Comparison of ENCODE assay signal across 13 cellular contexts in the genomic region with DNA sequence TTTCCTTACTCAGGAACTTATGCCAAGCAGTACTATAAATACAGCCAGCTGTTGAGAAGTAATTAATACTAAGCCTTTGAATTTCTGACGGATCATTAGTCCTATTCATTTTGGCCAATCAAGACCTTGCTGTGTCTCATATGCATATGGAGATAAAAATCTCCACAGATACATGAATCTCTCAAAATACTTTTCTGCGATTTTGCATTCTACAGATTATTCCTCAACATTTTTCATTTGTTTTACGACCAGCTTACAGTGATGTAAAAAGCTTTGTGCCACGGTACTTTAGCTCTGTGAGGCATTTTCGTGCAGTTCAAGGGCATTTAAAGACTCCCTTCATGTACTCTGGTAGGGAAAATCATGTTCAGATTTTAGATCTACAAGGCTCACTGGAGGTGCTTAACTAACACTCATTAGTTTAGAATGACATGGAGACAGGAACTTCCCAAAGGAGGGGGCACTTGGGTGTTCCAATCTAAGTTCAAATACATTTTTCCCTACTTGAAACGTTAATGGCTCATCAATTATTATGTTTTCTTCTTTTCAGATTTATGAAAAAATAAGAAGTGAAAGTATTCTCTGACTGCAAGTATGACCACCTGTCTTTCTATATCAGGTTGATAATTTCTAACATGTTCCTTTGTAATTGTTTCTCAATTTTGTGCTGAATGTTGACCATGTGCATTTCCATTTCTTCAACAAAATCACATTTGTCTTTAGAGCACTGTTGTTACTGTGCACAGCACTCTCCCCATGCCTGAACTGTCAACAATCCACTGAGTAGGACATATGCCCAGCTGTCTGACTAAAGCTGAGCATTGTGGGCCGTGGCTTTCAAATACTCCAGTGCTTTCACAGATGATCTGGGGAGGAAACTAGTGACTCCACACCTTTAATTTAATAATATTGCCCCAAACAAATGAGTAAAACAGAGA. TPM values are rescaled to one million over a fixed set of nuclear protein-coding genes. Genes with fewer than 3 reads are reported as not detected.
DNase-seq lines count a peak whose midpoint lies in the region; ATAC-seq lines count a peak whose summit lies in the region.
"Had no signal": no experiment of that assay in that cellular context is flagged by ENCODE, and none has a peak within 500 bp of the region (broad histone marks: within the 10 kb centered on the region; RNA-seq: fewer than 3 reads in every experiment).

No MANE protein-coding gene starts in this region.

- DNase-seq in Ammon's horn (ENCODE audit: low spot score) (peak; percentile 88), NCI-H69 (lab: John Stamatoyannopoulos, UW) (peak; percentile 13), NCI-H748 treated with DMSO at 0.1 percent for 48 hours (lab: John Stamatoyannopoulos, UW) (no peak), iPS-NIHi7 (ENCODE audit: extremely low spot score) (no peak), left lobe of liver (ENCODE audit: low spot score) (no peak)
- DNase-seq in stimulated activated CD4-positive, alpha-beta T cell treated with anti-CD3 and anti-CD28 coated beads, Interleukin-2, amount 100 ng/mL, for 48 hours, result no peak
- DNase-seq: activated gamma-delta T cell; colonic mucosa; MM.1S; PC-3; stimulated activated naive CD4-positive, alpha-beta T cell treated with Interleukin-2 at 50 U/mL for 16 hours had no signal

- peak; percentile 78 for ATAC-seq in GM19395 (IDR thresholded peaks at IDR 0.05; ENCODE audit: unreplicated experiment)
- ATAC-seq in HG02884 (IDR thresholded peaks at IDR 0.05; ENCODE audit: unreplicated experiment), result peak; percentile 67
- no peak for ATAC-seq in left lobe of liver
- ATAC-seq: PC-3 had no signal

RNA-seq across cellular contexts. Expression of gene LANCL1, which starts 16.4 kb away (rescaled TPM):
- 15.6 TPM for total RNA-seq in left lobe of liver

Comparison
In these comparisons a context has a peak if more than half of its experiments do, and no peak if none do; other contexts are left out.
1. DNase-seq: peak in Ammon's horn (single experiment) and NCI-H69 (single experiment); none in NCI-H748 treated with DMSO at 0.1 percent for 48 hours (single experiment), stimulated activated CD4-positive, alpha-beta T cell treated with anti-CD3 and anti-CD28 coated beads, Interleukin-2, amount 100 ng/mL, for 48 hours (0 of 2), iPS-NIHi7 (single experiment) and left lobe of liver (single experiment).